In genomic region chr20:63546686-63547483, GRCh38 we compare ENCODE assay signal across 1 cellular context.
TF ChIP-seq lines count a peak whose summit lies in the region.

No MANE protein-coding gene starts in this region.

TF ChIP-seq in GM23338, 12 proteins besides CTCF, POLR2A, EP300 and RAD21:
- TF ChIP-seq ZNF462 (CRISPR knock-in tag; IDR thresholded peaks at IDR 0.05) (no peak), EZH2phosphoT487 (IDR thresholded peaks at IDR 0.05; ENCODE audit: unreplicated experiment) (no peak), REST (IDR thresholded peaks at IDR 0.05; ENCODE audit: unreplicated experiment) (no peak), JUNB (IDR thresholded peaks at IDR 0.05; ENCODE audit: unreplicated experiment) (no peak), ZNF331 (CRISPR knock-in tag; IDR thresholded peaks at IDR 0.05; ENCODE audit: low read depth) (no peak), POLR2AphosphoS5 (IDR thresholded peaks at IDR 0.05; ENCODE audit: low read depth) (no peak), EZH2 (IDR thresholded peaks at IDR 0.05; ENCODE audit: low read depth, unreplicated experiment) (no peak), NANOG (IDR thresholded peaks at IDR 0.05; ENCODE audit: borderline replicate concordance) (no peak), CREB1 (CRISPR knock-in tag; IDR thresholded peaks at IDR 0.05; ENCODE audit: low read depth) (no peak), ETS1 (IDR thresholded peaks at IDR 0.05) (no peak), ZNF114 (CRISPR knock-in tag; IDR thresholded peaks at IDR 0.05) (no peak), STAT1 (IDR thresholded peaks at IDR 0.05; ENCODE audit: unreplicated experiment) (no peak)
